Comparison of ENCODE assay signal across 27 cellular contexts in genomic region chr17:37731056-37731455, GRCh38. TPM values are rescaled to one million over a fixed set of nuclear protein-coding genes. Genes with fewer than 3 reads are reported as not detected.
"Had no signal": no experiment of that assay in that cellular context is flagged by ENCODE, and none has a peak within 500 bp of the region (broad histone marks: within the 10 kb centered on the region; RNA-seq: fewer than 3 reads in every experiment).

No MANE protein-coding gene starts in this region.

- H3K9me3 Mint-ChIP-seq: dendritic cell treated with granulocyte-macrophage colony-stimulating factor and Interleukin-4, amounts not matched to agents 40 ng/mL and 50 ng/mL, for 4 days; effector memory CD8-positive, alpha-beta T cell; mesothelial cell of epicardium; natural killer cell had no signal

- H3K4me3 Mint-ChIP-seq: dendritic cell treated with granulocyte-macrophage colony-stimulating factor and Interleukin-4, amounts not matched to agents 40 ng/mL and 50 ng/mL, for 4 days; effector memory CD8-positive, alpha-beta T cell; mesothelial cell of epicardium; natural killer cell had no signal

- FAIRE-seq: colon had no signal

- ATAC-seq: effector memory CD8-positive, alpha-beta T cell; gastroesophageal sphincter; left lobe of liver; natural killer cell had no signal

- H3K36me3 ChIP-seq: esophagus muscularis mucosa, gastroesophageal sphincter, sigmoid colon, tibial artery, upper lobe of left lung, vagina had no signal

- H3K9ac ChIP-seq: parathyroid adenoma had no signal

- H3K27me3 ChIP-seq: upper lobe of left lung, vagina had no signal

- H3K27ac Mint-ChIP-seq: dendritic cell treated with granulocyte-macrophage colony-stimulating factor and Interleukin-4, amounts not matched to agents 40 ng/mL and 50 ng/mL, for 4 days; effector memory CD8-positive, alpha-beta T cell; mesothelial cell of epicardium; natural killer cell had no signal

- H2AFZ ChIP-seq: parathyroid adenoma had no signal

- DNase-seq: effector memory CD8-positive, alpha-beta T cell; glutamatergic neuron; islet precursor cell; mammary epithelial cell; natural killer cell; sigmoid colon; stimulated activated CD4-positive, alpha-beta T cell treated with anti-CD3 and anti-CD28 coated beads, Interleukin-2, amount 100 ng/mL, for 24 hours; stimulated activated CD4-positive, alpha-beta T cell treated with anti-CD3 and anti-CD28 coated beads, Interleukin-4, amount 100 ng/mL, for 4 hours; stimulated activated naive CD4-positive, alpha-beta T cell; tibial artery had no signal

- H3K4me1 Mint-ChIP-seq: natural killer cell had no signal

- H3K4me3 ChIP-seq: esophagus muscularis mucosa, gastroesophageal sphincter, sigmoid colon, skin epidermis, tibial artery, upper lobe of left lung, vagina had no signal

- H3K9me3 ChIP-seq: esophagus muscularis mucosa, gastroesophageal sphincter, sigmoid colon, tibial artery, upper lobe of left lung, vagina had no signal

- H3K79me2 ChIP-seq: parathyroid adenoma had no signal

- H3K36me3 Mint-ChIP-seq: mesothelial cell of epicardium, natural killer cell had no signal

- H3K27ac ChIP-seq: epithelial cell of prostate, esophagus muscularis mucosa, gastroesophageal sphincter, parathyroid adenoma, sigmoid colon, skin epidermis, tibial artery, upper lobe of left lung, vagina had no signal

- H3K4me1 ChIP-seq: esophagus muscularis mucosa, gastroesophageal sphincter, parathyroid adenoma, sigmoid colon, tibial artery, vagina had no signal

RNA-seq across cellular contexts. Expression of gene HNF1B, which starts 13.8 kb away (rescaled TPM):
- total RNA-seq: esophagus muscularis mucosa, fibroblast of villous mesenchyme, gastroesophageal sphincter, lower leg skin, mammary epithelial cell, myocyte, natural killer cell, omental fat pad, pulmonary artery endothelial cell, temporal lobe, vagina had no signal
- polyA plus RNA-seq: mammary epithelial cell had no signal
